In genomic region chr22:37639771-37640590, GRCh38 we compare ENCODE assay signal across 8 cellular contexts. TPM values are rescaled to one million over a fixed set of nuclear protein-coding genes. Genes with fewer than 3 reads are reported as not detected.
DNase-seq lines count a peak whose midpoint lies in the region; ATAC-seq and TF ChIP-seq lines count a peak whose summit lies in the region.

No MANE protein-coding gene starts in this region.

- no peaks in the 10 kb centered on the region for H3K9me3 Mint-ChIP-seq in naive thymus-derived CD4-positive, alpha-beta T cell

- H3K27me3 Mint-ChIP-seq in naive thymus-derived CD4-positive, alpha-beta T cell, result no peaks in the 10 kb centered on the region

- 4% methylated on average over 26 to 27 of the region's 27 CpGs for WGBS in ectodermal cell, 2 experiments

- intact Hi-C loops in naive thymus-derived CD4-positive, alpha-beta T cell (cut with micrococcal nuclease), result loop anchor here (1.0 to 5.0 kb wide), 4 partner anchors 18 to 107 kb away; partner anchors contain the start of genes GGA1 (in 2 of the 2) and PDXP (in 2 of the 2)

- H3K4me1 ChIP-seq in OCI-LY3 (ENCODE audit: low read length), result peaks cover 55% of the 10 kb centered on the region
- H3K4me1 ChIP-seq in ectodermal cell (ENCODE audit: control insufficient read depth, insufficient read depth, low read length), result peaks cover 6% of the 10 kb centered on the region
- H3K4me1 ChIP-seq in naive thymus-derived CD4-positive, alpha-beta T cell (ENCODE audit: control insufficient read depth in 2 of 2, insufficient read depth in 2 of 2, low read length in 2 of 2), result peaks cover 60 to 71% of the 10 kb centered on the region in 2 donors

- TF ChIP-seq CTCF in GM13976 (IDR thresholded peaks at IDR 0.05; ENCODE audit: borderline replicate concordance, control extremely low read depth, extremely low read depth, insufficient read depth, missing control alignments) (no peak), OCI-LY3 (IDR thresholded peaks at IDR 0.05; ENCODE audit: low read depth, low read length) (no peak)

- H3K9me3 ChIP-seq in OCI-LY3 (ENCODE audit: insufficient read depth, low read length) (no peaks in the 10 kb centered on the region), ectodermal cell (ENCODE audit: control insufficient read depth, low read length) (no peaks in the 10 kb centered on the region)
- H3K9me3 ChIP-seq in naive thymus-derived CD4-positive, alpha-beta T cell (ENCODE audit: control insufficient read depth in 2 of 3, low read length in 3 of 3), result no peaks in the 10 kb centered on the region

- peak overlapping the region; percentile 80 for H3K27ac ChIP-seq in OCI-LY3 (ENCODE audit: low read length)
- no peak overlapping the region for H3K27ac ChIP-seq in ectodermal cell (ENCODE audit: insufficient read depth, low read depth, low read length, poor library complexity, severe bottlenecking)
- H3K27ac ChIP-seq in naive thymus-derived CD4-positive, alpha-beta T cell (ENCODE audit: low read depth, low read length), result peak overlapping the region; percentile 81

- CTCF ChIA-PET in naive thymus-derived CD4-positive, alpha-beta T cell (lab: Charles Lee), result interaction anchor here (13.6 to 17.3 kb wide), 2 partner anchors 15 to 40 kb away, joined by 254 to 292 read pairs; partner anchors contain the start of genes LGALS1 and NOL12

- peaks cover 0 to 19% (median 8%) of the 10 kb centered on the region in 5 donors for H3K36me3 Mint-ChIP-seq in naive thymus-derived CD4-positive, alpha-beta T cell

- peaks cover 29% of the 10 kb centered on the region for H3K36me3 ChIP-seq in OCI-LY3 (replicated peaks; ENCODE audit: low read depth, low read length)
- H3K36me3 ChIP-seq in ectodermal cell (ENCODE audit: control insufficient read depth, insufficient read depth, low read length), result no peaks in the 10 kb centered on the region
- peaks cover 8 to 44% (median 21%) of the 10 kb centered on the region in 3 experiments for H3K36me3 ChIP-seq in naive thymus-derived CD4-positive, alpha-beta T cell (ENCODE audit: control insufficient read depth in 2 of 3, insufficient read depth in 3 of 3, low read length in 3 of 3)

- no peak overlapping the region for H2AFZ ChIP-seq in OCI-LY3 (ENCODE audit: low read depth, low read length)

- DNase-seq in GM13976 (ENCODE audit: low spot score) (peak; percentile 74), NCI-H446 treated with DMSO at 0.1 percent for 48 hours (lab: John Stamatoyannopoulos, UW) (no peak)
- DNase-seq in naive thymus-derived CD4-positive, alpha-beta T cell, result peak in 3 of 9 donors; percentile 24 to 51 (median 32)

- ATAC-seq in naive thymus-derived CD4-positive, alpha-beta T cell, result peak; percentile 39
- no peak for ATAC-seq in GM21619 (IDR thresholded peaks at IDR 0.05; ENCODE audit: unreplicated experiment)
- ATAC-seq in HG02678 (IDR thresholded peaks at IDR 0.05; ENCODE audit: unreplicated experiment), result no peak
- ATAC-seq in GM21423 (IDR thresholded peaks at IDR 0.05; ENCODE audit: unreplicated experiment), result no peak

- peak overlapping the region; percentile 90 for H3K4me2 ChIP-seq in OCI-LY3 (ENCODE audit: low read length)

- H4K20me1 ChIP-seq in OCI-LY3 (ENCODE audit: insufficient read depth, low read length), result peaks cover 4% of the 10 kb centered on the region; the same call in 1 of the 2 replicates

- H3K4me1 Mint-ChIP-seq in naive thymus-derived CD4-positive, alpha-beta T cell, result peaks cover 21 to 75% (median 60%) of the 10 kb centered on the region in 7 donors

- POLR2A ChIA-PET in naive thymus-derived CD4-positive, alpha-beta T cell (lab: Charles Lee), result interaction anchor here (0.9 to 10.1 kb wide), 9 partner anchors 8 to 49 kb away, joined by 3 to 135 read pairs (median 38); partner anchors contain the start of genes GGA1, LGALS1 and PDXP

- H3K4me3 Mint-ChIP-seq in naive thymus-derived CD4-positive, alpha-beta T cell, result peak overlapping the region; percentile 85 to 99 (median 96)

- peaks cover 36% of the 10 kb centered on the region for H3K79me2 ChIP-seq in OCI-LY3 (ENCODE audit: low read length)

- H3K4me3 ChIP-seq in OCI-LY3 (ENCODE audit: low read length) (peak overlapping the region; percentile 94), ectodermal cell (ENCODE audit: insufficient read depth, low read depth, low read length) (peak overlapping the region; percentile 59)
- peak overlapping the region; percentile 71 for H3K4me3 ChIP-seq in naive thymus-derived CD4-positive, alpha-beta T cell (ENCODE audit: low read length)

- peak overlapping the region; percentile 99 for H3K9ac ChIP-seq in OCI-LY3 (ENCODE audit: low read length)

- H3K27me3 ChIP-seq in OCI-LY3 (ENCODE audit: low read depth, low read length), result no peaks in the 10 kb centered on the region
- H3K27me3 ChIP-seq in ectodermal cell (ENCODE audit: control insufficient read depth, insufficient read depth, low read length, poor library complexity, severe bottlenecking), result no peaks in the 10 kb centered on the region
- H3K27me3 ChIP-seq in naive thymus-derived CD4-positive, alpha-beta T cell (ENCODE audit: control insufficient read depth in 2 of 2, insufficient read depth in 2 of 2, low read length in 2 of 2), result no peaks in the 10 kb centered on the region

- peak overlapping the region; percentile 80 to 98 (median 91) for H3K27ac Mint-ChIP-seq in naive thymus-derived CD4-positive, alpha-beta T cell

- in situ Hi-C loops in GM13976 (cut with MboI; ENCODE audit: low sequenced_read_pairs, unreplicated experiment), result no loop called here

RNA-seq across cellular contexts. Expression of gene SH3BP1, which starts 0.5 kb away (rescaled TPM):
- polyA plus RNA-seq in ectodermal cell (2013, experiment 1 of 4), result 14.0 TPM
- polyA plus RNA-seq in ectodermal cell (2013, experiment 2 of 4), result 16.0 TPM
- polyA plus RNA-seq in ectodermal cell (2013, experiment 3 of 4), result 13.3 TPM
- polyA plus RNA-seq in ectodermal cell (2013, experiment 4 of 4), result 13.1 TPM
- 100 to 1,000 TPM in 2 of 5 experiments, 10 to 100 TPM in 3; 66.4 to 157 (median 89.2) TPM for total RNA-seq in naive thymus-derived CD4-positive, alpha-beta T cell
- 10 to 100 TPM; 12.9 to 23.0 TPM for polyA plus RNA-seq in naive thymus-derived CD4-positive, alpha-beta T cell

RNA-seq across cellular contexts. Expression of gene PDXP, which starts 18.5 kb away (rescaled TPM):
- polyA plus RNA-seq in ectodermal cell (2013, experiment 1 of 4), result 50.0 TPM
- 51.0 TPM for polyA plus RNA-seq in ectodermal cell (2013, experiment 2 of 4)
- 40.5 TPM for polyA plus RNA-seq in ectodermal cell (2013, experiment 3 of 4)
- 38.7 TPM for polyA plus RNA-seq in ectodermal cell (2013, experiment 4 of 4)
- total RNA-seq in naive thymus-derived CD4-positive, alpha-beta T cell, result 10 to 100 TPM in 1 of 5 experiments, 1 to 10 TPM in 4; 3.9 to 27.4 (median 7.5) TPM
- 1 to 10 TPM; 1.9 to 3.6 TPM for polyA plus RNA-seq in naive thymus-derived CD4-positive, alpha-beta T cell

RNA-seq across cellular contexts. Expression of gene GGA1, which starts 31.3 kb away (rescaled TPM):
- 64.5 TPM for polyA plus RNA-seq in ectodermal cell (2013, experiment 1 of 4)
- 66.6 TPM for polyA plus RNA-seq in ectodermal cell (2013, experiment 2 of 4)
- 51.9 TPM for polyA plus RNA-seq in ectodermal cell (2013, experiment 3 of 4)
- polyA plus RNA-seq in ectodermal cell (2013, experiment 4 of 4), result 56.1 TPM
- total RNA-seq in naive thymus-derived CD4-positive, alpha-beta T cell, result 100 to 1,000 TPM in 3 of 5 experiments, 10 to 100 TPM in 2; 64.2 to 124 (median 102) TPM
- 10 to 100 TPM; 20.8 to 22.3 TPM for polyA plus RNA-seq in naive thymus-derived CD4-positive, alpha-beta T cell

RNA-seq across cellular contexts. Expression of gene LGALS1, which starts 35.5 kb away (rescaled TPM):
- 71.4 TPM for polyA plus RNA-seq in ectodermal cell (2013, experiment 1 of 4)
- polyA plus RNA-seq in ectodermal cell (2013, experiment 2 of 4), result 71.3 TPM
- polyA plus RNA-seq in ectodermal cell (2013, experiment 3 of 4), result 92.4 TPM
- polyA plus RNA-seq in ectodermal cell (2013, experiment 4 of 4), result 119 TPM
- 100 to 1,000 TPM in 2 of 5 experiments, 10 to 100 TPM in 3; 23.6 to 969 (median 54.4) TPM for total RNA-seq in naive thymus-derived CD4-positive, alpha-beta T cell
- 10 to 100 TPM; 22.9 to 30.5 TPM for polyA plus RNA-seq in naive thymus-derived CD4-positive, alpha-beta T cell

RNA-seq across cellular contexts. Expression of gene NOL12, which starts 46.2 kb away (rescaled TPM):
- 25.7 TPM for polyA plus RNA-seq in ectodermal cell (2013, experiment 1 of 4)
- polyA plus RNA-seq in ectodermal cell (2013, experiment 2 of 4), result 25.1 TPM
- 28.9 TPM for polyA plus RNA-seq in ectodermal cell (2013, experiment 3 of 4)
- polyA plus RNA-seq in ectodermal cell (2013, experiment 4 of 4), result 24.2 TPM
- total RNA-seq in naive thymus-derived CD4-positive, alpha-beta T cell, result 10 to 100 TPM; 32.8 to 52.5 (median 45.3) TPM
- polyA plus RNA-seq in naive thymus-derived CD4-positive, alpha-beta T cell, result 10 to 100 TPM; 42.7 to 48.6 TPM
